3 cellular contexts compared by ENCODE assay signal in genomic region chr2:14047491-14047890, GRCh38.
"Had no signal": no experiment of that assay in that cellular context is flagged by ENCODE, and none has a peak within 500 bp of the region (broad histone marks: within the 10 kb centered on the region; RNA-seq: fewer than 3 reads in every experiment).

No MANE protein-coding gene starts in this region.

- H3K4me3 ChIP-seq: GM12878 had no signal

- DNase-seq: GDM1, GF-D8 had no signal

- ATAC-seq: GM12878 had no signal
